23 cellular contexts compared by ENCODE assay signal in genomic region chr1:3397311-3397710, GRCh38. TPM values are rescaled to one million over a fixed set of nuclear protein-coding genes. Genes with fewer than 3 reads are reported as not detected.
DNase-seq lines count a peak whose midpoint lies in the region; ATAC-seq and TF ChIP-seq lines count a peak whose summit lies in the region.
"Had no signal": no experiment of that assay in that cellular context is flagged by ENCODE, and none has a peak within 500 bp of the region (broad histone marks: within the 10 kb centered on the region; RNA-seq: fewer than 3 reads in every experiment).

No MANE protein-coding gene starts in this region.

- no peak overlapping the region for H2AFZ ChIP-seq in neuronal stem cell (ENCODE audit: low read length)

- H3K4me3 ChIP-seq in ascending aorta (peak overlapping the region in 1 of 2 donors; percentile 40), neuronal stem cell (ENCODE audit: low read length in 2 of 2) (no peak overlapping the region), aorta (ENCODE audit: low read length in 2 of 2) (no peak overlapping the region)
- H3K4me3 ChIP-seq: A549; BLaER1 treated with 17β-estradiol and CSF1 and Interleukin-3, amounts not matched to agents 10 nM and 100 nM had no signal

- no peak overlapping the region for H2AK5ac ChIP-seq in neuronal stem cell (ENCODE audit: low read depth, low read length)

- no peak overlapping the region for H3K14ac ChIP-seq in neuronal stem cell (ENCODE audit: low read length)

- no peak overlapping the region for H3K4me2 ChIP-seq in neuronal stem cell (ENCODE audit: insufficient read depth, low read length, poor library complexity, severe bottlenecking)
- H3K4me2 ChIP-seq: A549; BLaER1 treated with 17β-estradiol and CSF1 and Interleukin-3, amounts not matched to agents 10 nM and 100 nM had no signal

- no peak overlapping the region for H2BK15ac ChIP-seq in neuronal stem cell (ENCODE audit: low read length)

- no CpG with 5 or more reads among the region's 17 CpGs for WGBS in neuronal stem cell (ENCODE audit: extremely low coverage in 2 of 2, insufficient read length in 2 of 2, insufficient replicate concordance in 1 of 2), 2 donors
- 11 to 24% methylated on average over 17 of the region's 17 CpGs for WGBS in aorta, 2 donors

- no peak overlapping the region for H3K4ac ChIP-seq in neuronal stem cell (ENCODE audit: low read length)

- no peaks in the 10 kb centered on the region for H3K27me3 ChIP-seq in ascending aorta
- H3K27me3 ChIP-seq in neuronal stem cell (ENCODE audit: control insufficient read depth in 3 of 3, insufficient read depth in 3 of 3, low read depth in 1 of 3, low read length in 3 of 3), result peaks cover 5 to 75% (median 54%) of the 10 kb centered on the region in 3 experiments
- H3K27me3 ChIP-seq in aorta (ENCODE audit: control insufficient read depth in 1 of 2, insufficient read depth in 2 of 2, low read length in 1 of 2), result no peaks in the 10 kb centered on the region

- H3K9ac ChIP-seq in neuronal stem cell (ENCODE audit: low read depth, low read length, poor library complexity), result no peak overlapping the region
- H3K9ac ChIP-seq: BLaER1 treated with 17β-estradiol and CSF1 and Interleukin-3, amounts not matched to agents 10 nM and 100 nM had no signal

- H4K91ac ChIP-seq in neuronal stem cell (ENCODE audit: low read depth, low read length, poor library complexity), result no peak overlapping the region

- ATAC-seq in aorta (ENCODE audit: low FRiP score) (no peak), HG03439 (IDR thresholded peaks at IDR 0.05; ENCODE audit: unreplicated experiment) (no peak)
- ATAC-seq: A549 had no signal

- H2BK120ac ChIP-seq in neuronal stem cell (ENCODE audit: low read depth, low read length), result no peak overlapping the region

- intact Hi-C loops in ascending aorta (cut with DNase I), result loop anchor here (2.0 to 5.0 kb wide), 2 partner anchors 85 to 329 kb away; partner anchors contain the start of gene PRDM16
- intact Hi-C loops in aorta (cut with DNase I), result loop anchor here in 1 of 2 donors (5.0 kb wide), 1 partner anchor 45 kb away; no protein-coding TSS in a partner anchor

- no peak overlapping the region for H3K23ac ChIP-seq in neuronal stem cell (ENCODE audit: low read depth, low read length, poor library complexity)

- H4K8ac ChIP-seq in neuronal stem cell (ENCODE audit: low read depth, low read length), result no peak overlapping the region

- peak overlapping the region; percentile 20 for H3K18ac ChIP-seq in neuronal stem cell (ENCODE audit: low read length)

- peak; percentile 45 for DNase-seq in ELF-1 (ENCODE audit: low read depth, low spot score)
- DNase-seq in ascending aorta (ENCODE audit: low spot score in 2 of 2), result peak in 1 of 2 donors; percentile 82
- DNase-seq in neuronal stem cell (ENCODE audit: low spot score), result no peak
- DNase-seq in aorta, result no peak
- no peak for DNase-seq in activated CD4-positive, alpha-beta T cell treated with anti-CD3 and anti-CD28 coated beads for 1 hour
- DNase-seq in A172 (ENCODE audit: low spot score), result no peak
- DNase-seq: ACHN; AML-193; BE2C; CD4-positive, alpha-beta T cell; CD8-positive, alpha-beta memory T cell; DMS 273 treated with DMSO at 0.1 percent for 48 hours; DMS79; EL; GF-D8; GOT3; H7; HCEC 1CT had no signal

- no peaks in the 10 kb centered on the region for H3K79me1 ChIP-seq in neuronal stem cell (ENCODE audit: low read depth, low read length)

- no peaks in the 10 kb centered on the region for H3K36me3 ChIP-seq in ascending aorta
- peaks cover 0 to 5% of the 10 kb centered on the region in 2 donors for H3K36me3 ChIP-seq in neuronal stem cell (replicated peaks in 1 of 2; ENCODE audit: control insufficient read depth in 2 of 2, insufficient read depth in 2 of 2, low read length in 2 of 2)
- no peaks in the 10 kb centered on the region for H3K36me3 ChIP-seq in aorta (ENCODE audit: control insufficient read depth in 1 of 2, insufficient read depth in 2 of 2, low read length in 1 of 2)
- H3K36me3 ChIP-seq: BE2C; BLaER1 treated with 17β-estradiol and CSF1 and Interleukin-3, amounts not matched to agents 10 nM and 100 nM had no signal

- no peak overlapping the region for H2BK12ac ChIP-seq in neuronal stem cell (ENCODE audit: low read length)

- no peaks in the 10 kb centered on the region for H3K9me3 ChIP-seq in ascending aorta
- no peaks in the 10 kb centered on the region for H3K9me3 ChIP-seq in neuronal stem cell (replicated peaks in 1 of 2; ENCODE audit: control insufficient read depth in 2 of 2, insufficient read depth in 1 of 2, low read depth in 1 of 2, low read length in 2 of 2)
- no peaks in the 10 kb centered on the region for H3K9me3 ChIP-seq in aorta (ENCODE audit: control insufficient read depth, low read length)
- H3K9me3 ChIP-seq: A549; BE2C; BLaER1 treated with 17β-estradiol and CSF1 and Interleukin-3, amounts not matched to agents 10 nM and 100 nM had no signal

- no peak for TF ChIP-seq CTCF in ascending aorta (IDR thresholded peaks at IDR 0.05)

- H3K4me1 ChIP-seq in ascending aorta (peaks cover 27 to 85% of the 10 kb centered on the region in 2 donors), neuronal stem cell (ENCODE audit: control insufficient read depth in 2 of 2, insufficient read depth in 1 of 2, low read depth in 1 of 2, low read length in 2 of 2) (peaks cover 2 to 12% of the 10 kb centered on the region in 2 donors), aorta (ENCODE audit: control insufficient read depth in 1 of 2, insufficient read depth in 2 of 2, low read length in 2 of 2) (peaks cover 3% of the 10 kb centered on the region in 2 donors)
- H3K4me1 ChIP-seq: A549, BE2C had no signal

- no peak overlapping the region for H2BK5ac ChIP-seq in neuronal stem cell (ENCODE audit: low read length)

- H3K27ac ChIP-seq in ascending aorta, result peak overlapping the region; percentile 97 to 99
- no peak overlapping the region for H3K27ac ChIP-seq in neuronal stem cell (replicated peaks; ENCODE audit: low read length)
- H3K27ac ChIP-seq in aorta (ENCODE audit: low read depth in 1 of 2, low read length in 2 of 2), result peak overlapping the region; percentile 35 to 80
- H3K27ac ChIP-seq: 22Rv1; A549; BLaER1 treated with 17β-estradiol and CSF1 and Interleukin-3, amounts not matched to agents 10 nM and 100 nM had no signal

RNA-seq across cellular contexts. Expression of gene ARHGEF16, which starts 57.2 kb away (rescaled TPM):
- total RNA-seq in ascending aorta (not detected), aorta (1 to 10 TPM in 1 of 2 donors, under 1 TPM in 1; 0.62 to 1.4 TPM)
- 1.5 TPM for polyA plus RNA-seq in neuronal stem cell (2013, experiment 1 of 2)
- 1.4 TPM for polyA plus RNA-seq in neuronal stem cell (2013, experiment 2 of 2)
- polyA plus RNA-seq in aorta, result 1 to 10 TPM in 1 of 2 donors, not detected in 1; 8.8 TPM
- total RNA-seq in A172 (2014; rRNA removed; shearing (Covaris generic)), result 1.8 and 3.6 TPM in 2 replicates
- total RNA-seq: CD8-positive, alpha-beta memory T cell had no signal
- polyA plus RNA-seq: CD14-positive monocyte had no signal
